Comparison of ENCODE assay signal across 1 cellular context in the genomic region with DNA sequence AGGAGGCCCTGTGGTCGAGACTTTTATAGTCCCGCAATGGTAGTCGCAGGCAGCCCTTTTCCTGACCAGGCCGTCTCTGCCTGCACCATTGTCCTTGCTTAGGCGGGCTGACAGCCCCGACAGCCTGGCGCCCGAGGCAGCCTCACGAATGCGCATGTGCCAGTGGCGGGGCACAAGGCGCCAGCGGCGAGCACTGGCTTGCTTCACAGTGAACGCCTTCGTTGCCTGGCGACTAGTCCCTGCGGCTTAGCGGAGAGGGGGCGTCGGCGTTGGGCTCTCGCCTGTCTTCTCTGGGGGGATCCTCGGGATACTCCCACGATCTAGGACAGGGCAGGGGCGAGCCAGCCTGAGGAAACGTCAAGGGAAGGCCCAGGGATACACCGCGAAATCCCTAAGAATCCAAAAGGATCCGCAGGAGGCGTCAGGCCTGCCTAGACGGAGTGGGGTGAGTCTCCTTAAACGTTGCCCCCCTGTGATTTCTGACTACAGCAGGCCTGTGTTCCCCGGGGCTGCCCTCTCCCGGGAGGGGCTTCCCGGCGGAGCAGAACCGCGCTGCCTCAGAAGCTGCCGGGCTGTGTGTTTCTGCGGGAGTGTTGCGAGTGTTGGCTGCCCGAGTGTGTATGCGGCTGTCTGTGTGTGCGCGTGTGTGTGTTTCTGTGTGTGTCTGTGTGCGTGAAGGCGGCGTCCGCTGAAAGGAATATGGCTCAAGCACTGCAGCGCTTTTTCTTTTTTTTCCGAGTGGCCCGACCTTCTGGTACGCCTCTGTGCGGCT.
TF ChIP-seq lines count a peak whose summit lies in the region.

No MANE protein-coding gene starts in this region.

TF ChIP-seq in SK-N-SH, 30 proteins besides CTCF, POLR2A, EP300 and RAD21 (continued from another document):
- TF ChIP-seq, protein P1, sequence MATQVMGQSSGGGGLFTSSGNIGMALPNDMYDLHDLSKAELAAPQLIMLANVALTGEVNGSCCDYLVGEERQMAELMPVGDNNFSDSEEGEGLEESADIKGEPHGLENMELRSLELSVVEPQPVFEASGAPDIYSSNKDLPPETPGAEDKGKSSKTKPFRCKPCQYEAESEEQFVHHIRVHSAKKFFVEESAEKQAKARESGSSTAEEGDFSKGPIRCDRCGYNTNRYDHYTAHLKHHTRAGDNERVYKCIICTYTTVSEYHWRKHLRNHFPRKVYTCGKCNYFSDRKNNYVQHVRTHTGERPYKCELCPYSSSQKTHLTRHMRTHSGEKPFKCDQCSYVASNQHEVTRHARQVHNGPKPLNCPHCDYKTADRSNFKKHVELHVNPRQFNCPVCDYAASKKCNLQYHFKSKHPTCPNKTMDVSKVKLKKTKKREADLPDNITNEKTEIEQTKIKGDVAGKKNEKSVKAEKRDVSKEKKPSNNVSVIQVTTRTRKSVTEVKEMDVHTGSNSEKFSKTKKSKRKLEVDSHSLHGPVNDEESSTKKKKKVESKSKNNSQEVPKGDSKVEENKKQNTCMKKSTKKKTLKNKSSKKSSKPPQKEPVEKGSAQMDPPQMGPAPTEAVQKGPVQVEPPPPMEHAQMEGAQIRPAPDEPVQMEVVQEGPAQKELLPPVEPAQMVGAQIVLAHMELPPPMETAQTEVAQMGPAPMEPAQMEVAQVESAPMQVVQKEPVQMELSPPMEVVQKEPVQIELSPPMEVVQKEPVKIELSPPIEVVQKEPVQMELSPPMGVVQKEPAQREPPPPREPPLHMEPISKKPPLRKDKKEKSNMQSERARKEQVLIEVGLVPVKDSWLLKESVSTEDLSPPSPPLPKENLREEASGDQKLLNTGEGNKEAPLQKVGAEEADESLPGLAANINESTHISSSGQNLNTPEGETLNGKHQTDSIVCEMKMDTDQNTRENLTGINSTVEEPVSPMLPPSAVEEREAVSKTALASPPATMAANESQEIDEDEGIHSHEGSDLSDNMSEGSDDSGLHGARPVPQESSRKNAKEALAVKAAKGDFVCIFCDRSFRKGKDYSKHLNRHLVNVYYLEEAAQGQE (IDR thresholded peaks at IDR 0.05; ENCODE audit: low read depth, low read length), result no peak
- TF ChIP-seq RFX5 (IDR thresholded peaks at IDR 0.05; ENCODE audit: low read length), result no peak
